In genomic region chr14:43356382-43356781, GRCh38 we compare ENCODE assay signal across 35 cellular contexts.
"Had no signal": no experiment of that assay in that cellular context is flagged by ENCODE, and none has a peak within 500 bp of the region (broad histone marks: within the 10 kb centered on the region; RNA-seq: fewer than 3 reads in every experiment).

No MANE protein-coding gene starts in this region.

- DNase-seq: activated B cell treated with CpG ODN at 0.5 μM for 24 hours; activated CD4-positive, alpha-beta memory T cell treated with anti-CD3 and anti-CD28 coated beads for 36 hours; activated CD4-positive, alpha-beta T cell treated with anti-CD3 and anti-CD28 coated beads for 4 hours; activated CD4-positive, alpha-beta T cell treated with anti-CD3 and anti-CD28 coated beads, Interleukin-2, amount 10 ng/mL, durations not matched to agents 24 days and 14 days; activated CD4-positive, alpha-beta T cell treated with anti-CD3 and anti-CD28 coated beads, Interleukin-2, amount 50 U/mL, for 1 hour; activated CD4-positive, alpha-beta T cell treated with anti-CD3 and anti-CD28 coated beads, Interleukin-2, amount 50 U/mL, for 4 hours; activated CD4-positive, CD25-positive, alpha-beta regulatory T cell treated with anti-CD3 and anti-CD28 coated beads, Interleukin-2, amount 50 U/mL, for 72 hours; activated CD8-positive, alpha-beta memory T cell treated with anti-CD3 and anti-CD28 coated beads, Interleukin-2, amount 50 U/mL, for 4 hours; activated CD8-positive, alpha-beta T cell treated with anti-CD3 and anti-CD28 coated beads for 36 hours; activated effector memory CD4-positive, alpha-beta T cell treated with anti-CD3 and anti-CD28 coated beads, Interleukin-2, amount 50 U/mL, for 16 hours; activated gamma-delta T cell treated with Interleukin-2 at 50 U/mL for 16 hours; activated naive CD4-positive, alpha-beta T cell; activated naive CD4-positive, alpha-beta T cell treated with anti-CD3 and anti-CD28 coated beads for 36 hours; activated naive CD4-positive, alpha-beta T cell treated with anti-CD3 and anti-CD28 coated beads, Interleukin-2, amount 50 U/mL, for 16 hours; activated naive CD8-positive, alpha-beta T cell treated with anti-CD3 and anti-CD28 coated beads for 36 hours; activated T-cell treated with anti-CD3 and anti-CD28 coated beads for 4 hours; activated T-cell treated with anti-CD3 and anti-CD28 coated beads, Interleukin-2, amount 50 U/mL, for 1 hour; activated T-cell treated with anti-CD3 and anti-CD28 coated beads, Interleukin-2, amount 50 U/mL, for 4 hours; activated T-cell treated with anti-CD3 and anti-CD28 coated beads, Interleukin-2, amount 50 U/mL, for 72 hours; adrenal gland; amygdala; anterior cingulate cortex; brain microvascular endothelial cell; central memory CD4-positive, alpha-beta T cell; T-cell; T-helper 17 cell; T-helper 9 cell had no signal

- H3K4me3 Mint-ChIP-seq: activated B cell treated with CpG ODN at 0.5 μM for 24 hours; activated CD4-positive, alpha-beta memory T cell treated with anti-CD3 and anti-CD28 coated beads for 36 hours; activated CD4-positive, alpha-beta T cell treated with anti-CD3 and anti-CD28 coated beads, Interleukin-2, amount 10 ng/mL, durations not matched to agents 24 days and 14 days; activated CD8-positive, alpha-beta T cell treated with anti-CD3 and anti-CD28 coated beads for 36 hours; activated naive CD4-positive, alpha-beta T cell treated with anti-CD3 and anti-CD28 coated beads for 36 hours; activated naive CD8-positive, alpha-beta T cell treated with anti-CD3 and anti-CD28 coated beads for 36 hours; activated T-cell treated with anti-CD3 and anti-CD28 coated beads, Interleukin-2, amount 50 U/mL, for 4 hours; activated T-cell treated with anti-CD3 and anti-CD28 coated beads, Interleukin-2, amount 50 U/mL, for 72 hours; activated T-helper 1 cell treated with anti-CD3 and anti-CD28 coated beads, Interleukin-12 subunit alpha, Interleukin-12 subunit beta, Interleukin-2, Interleukin-4 antibody, amounts not matched to agents 30 ng/mL and 10 ng/mL and 1 ng/mL, durations not matched to agents 14 hours and 24 hours and 36 hours; activated T-helper 17 cell treated with anti-CD3 and anti-CD28 coated beads, Interleukin-2, amount 50 U/mL, for 72 hours; T-cell; T-helper 17 cell; T-helper 2 cell treated with Interferon-gamma antibody and Interleukin-4, amounts not matched to agents 5 μg/mL and 100 μg/mL, for 36 hours had no signal

- H3K4me3 ChIP-seq: adrenal gland, ascending aorta, breast epithelium had no signal

- H3K4me1 Mint-ChIP-seq: activated B cell treated with CpG ODN at 0.5 μM for 24 hours; activated CD4-positive, alpha-beta T cell treated with anti-CD3 and anti-CD28 coated beads, Interleukin-2, amount 10 ng/mL, durations not matched to agents 24 days and 14 days; activated naive CD8-positive, alpha-beta T cell treated with anti-CD3 and anti-CD28 coated beads for 36 hours; activated T-helper 17 cell treated with anti-CD3 and anti-CD28 coated beads, Interleukin-2, amount 50 U/mL, for 72 hours; T-cell; T-helper 17 cell had no signal

- H3K27me3 Mint-ChIP-seq: activated B cell treated with CpG ODN at 0.5 μM for 24 hours; activated CD4-positive, alpha-beta memory T cell treated with anti-CD3 and anti-CD28 coated beads for 36 hours; activated CD4-positive, alpha-beta T cell treated with anti-CD3 and anti-CD28 coated beads, Interleukin-2, amount 10 ng/mL, durations not matched to agents 24 days and 14 days; activated CD8-positive, alpha-beta T cell treated with anti-CD3 and anti-CD28 coated beads for 36 hours; activated naive CD8-positive, alpha-beta T cell treated with anti-CD3 and anti-CD28 coated beads for 36 hours; activated T-helper 17 cell treated with anti-CD3 and anti-CD28 coated beads, Interleukin-2, amount 50 U/mL, for 72 hours; T-cell; T-helper 17 cell had no signal

- H3K27ac ChIP-seq: adrenal gland, ascending aorta, brain microvascular endothelial cell, breast epithelium, VCaP had no signal

- ATAC-seq: activated CD8-positive, alpha-beta T cell treated with anti-CD3 and anti-CD28 coated beads for 36 hours; activated naive CD4-positive, alpha-beta T cell treated with anti-CD3 and anti-CD28 coated beads, Interleukin-2, amount 50 U/mL, for 72 hours; activated T-cell treated with anti-CD3 and anti-CD28 coated beads, Interleukin-2, amount 50 U/mL, for 4 hours; activated T-cell treated with anti-CD3 and anti-CD28 coated beads, Interleukin-2, amount 50 U/mL, for 72 hours; activated T-helper 17 cell treated with anti-CD3 and anti-CD28 coated beads, Interleukin-2, amount 50 U/mL, for 72 hours; T-cell; T-helper 17 cell had no signal

- FAIRE-seq: TTC549 had no signal

- H3K36me3 ChIP-seq: adrenal gland, ascending aorta, brain microvascular endothelial cell, breast epithelium had no signal

- H3K4me1 ChIP-seq: adrenal gland, ascending aorta, breast epithelium had no signal

- H3K9me3 ChIP-seq: adrenal gland, ascending aorta, breast epithelium had no signal

- H3K36me3 Mint-ChIP-seq: activated CD4-positive, alpha-beta memory T cell treated with anti-CD3 and anti-CD28 coated beads for 36 hours; activated naive CD4-positive, alpha-beta T cell treated with anti-CD3 and anti-CD28 coated beads, Interleukin-2, amount 50 U/mL, for 72 hours; activated naive CD8-positive, alpha-beta T cell treated with anti-CD3 and anti-CD28 coated beads for 36 hours; T-cell had no signal

- H3K27ac Mint-ChIP-seq: activated B cell treated with CpG ODN at 0.5 μM for 24 hours; activated CD4-positive, alpha-beta memory T cell treated with anti-CD3 and anti-CD28 coated beads for 36 hours; activated CD4-positive, alpha-beta T cell treated with anti-CD3 and anti-CD28 coated beads, Interleukin-2, amount 10 ng/mL, durations not matched to agents 24 days and 14 days; activated CD8-positive, alpha-beta T cell treated with anti-CD3 and anti-CD28 coated beads for 36 hours; activated naive CD4-positive, alpha-beta T cell treated with anti-CD3 and anti-CD28 coated beads for 36 hours; activated naive CD4-positive, alpha-beta T cell treated with anti-CD3 and anti-CD28 coated beads, Interleukin-2, amount 50 U/mL, for 72 hours; activated naive CD8-positive, alpha-beta T cell treated with anti-CD3 and anti-CD28 coated beads for 36 hours; activated T-cell treated with anti-CD3 and anti-CD28 coated beads, Interleukin-2, amount 50 U/mL, for 72 hours; activated T-helper 1 cell treated with anti-CD3 and anti-CD28 coated beads, Interleukin-12 subunit alpha, Interleukin-12 subunit beta, Interleukin-2, Interleukin-4 antibody, amounts not matched to agents 30 ng/mL and 10 ng/mL and 1 ng/mL, durations not matched to agents 14 hours and 24 hours and 36 hours; activated T-helper 17 cell treated with anti-CD3 and anti-CD28 coated beads, Interleukin-2, amount 50 U/mL, for 72 hours; T-cell; T-helper 17 cell; T-helper 2 cell treated with Interferon-gamma antibody and Interleukin-4, amounts not matched to agents 5 μg/mL and 100 μg/mL, for 36 hours had no signal

- H3K9me3 Mint-ChIP-seq: activated B cell treated with CpG ODN at 0.5 μM for 24 hours; activated CD4-positive, alpha-beta memory T cell treated with anti-CD3 and anti-CD28 coated beads for 36 hours; activated naive CD8-positive, alpha-beta T cell treated with anti-CD3 and anti-CD28 coated beads for 36 hours; activated T-cell treated with anti-CD3 and anti-CD28 coated beads, Interleukin-2, amount 50 U/mL, for 4 hours; activated T-cell treated with anti-CD3 and anti-CD28 coated beads, Interleukin-2, amount 50 U/mL, for 72 hours had no signal

- H3K27me3 ChIP-seq: adrenal gland, ascending aorta, brain microvascular endothelial cell, breast epithelium had no signal
